ENCODE assay signal across 19 cellular contexts in the genomic region with DNA sequence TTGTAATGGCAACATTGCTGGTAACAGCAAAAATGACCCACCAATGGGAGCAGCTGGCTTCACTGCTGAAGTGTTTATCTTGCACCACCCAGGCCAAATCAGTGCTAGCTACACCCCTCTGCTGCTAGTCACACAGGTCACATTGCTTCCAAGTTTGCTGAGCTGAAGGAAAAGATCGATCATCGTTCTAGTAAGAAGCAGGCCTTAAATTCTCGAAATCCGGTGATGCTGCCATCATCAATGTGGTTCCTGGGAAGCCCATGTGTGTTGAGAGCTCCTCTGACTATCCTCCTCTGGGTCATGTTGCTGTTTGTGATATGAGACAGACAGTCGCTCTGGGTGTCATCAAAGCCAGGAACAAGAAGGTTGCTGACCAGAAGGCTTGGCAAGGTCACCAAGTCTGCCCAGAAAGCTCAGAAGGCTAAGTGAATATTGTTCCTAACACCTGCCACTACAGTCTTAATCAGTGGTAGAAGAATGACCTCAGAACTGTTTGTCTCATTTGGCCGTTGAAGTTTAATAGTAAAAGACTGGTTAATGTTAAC. TPM values are rescaled to one million over a fixed set of nuclear protein-coding genes. Genes with fewer than 3 reads are reported as not detected.
DNase-seq lines count a peak whose midpoint lies in the region; ATAC-seq and TF ChIP-seq lines count a peak whose summit lies in the region.
"Had no signal": no experiment of that assay in that cellular context is flagged by ENCODE, and none has a peak within 500 bp of the region (broad histone marks: within the 10 kb centered on the region; RNA-seq: fewer than 3 reads in every experiment).

No MANE protein-coding gene starts in this region.

- H3K36me3 ChIP-seq in IMR-90 (ENCODE audit: control insufficient read depth, insufficient read depth, low read length) (no peaks in the 10 kb centered on the region), adipocyte (ENCODE audit: control insufficient read depth, insufficient read depth, low read length, severe bottlenecking) (no peaks in the 10 kb centered on the region), lower lobe of right lung (no peaks in the 10 kb centered on the region), psoas muscle (ENCODE audit: insufficient read depth in 1 of 2, low read depth in 1 of 2) (no peaks in the 10 kb centered on the region), mesenchymal stem cell (ENCODE audit: control insufficient read depth in 1 of 2, insufficient read depth in 2 of 2, low read depth in 1 of 2, low read length in 2 of 2) (no peaks in the 10 kb centered on the region)
- H3K36me3 ChIP-seq: BE2C had no signal

- intact Hi-C loops in IMR-90 (cut with micrococcal nuclease) (no loop called here), lower lobe of right lung (cut with DNase I) (no loop called here), psoas muscle (cut with DNase I) (loop anchor here in 1 of 2 donors (5.0 kb wide), 1 partner anchor 277 kb away; no protein-coding TSS in a partner anchor)

- H4K20me1 ChIP-seq in IMR-90 (ENCODE audit: insufficient read depth, low read length) = no peaks in the 10 kb centered on the region; the same call in 1 of the 2 replicates

- H2AK9ac ChIP-seq in IMR-90 (replicated peaks; ENCODE audit: low read depth, low read length, poor library complexity) = no peak overlapping the region

- WGBS in IMR-90 (ENCODE audit: extremely low coverage in 2 of 2, insufficient read length in 1 of 2), 2 experiments = 96% methylated on average over 4 of the region's 6 CpGs; no CpG with 5 or more reads in 1 of the 2 experiments
- WGBS in psoas muscle, 3 donors = 72 to 92% (median 73%) methylated on average over 6 of the region's 6 CpGs
- 97% methylated on average over 6 of the region's 6 CpGs for WGBS in mesenchymal stem cell

- H3K23ac ChIP-seq in IMR-90 (ENCODE audit: low read depth, low read length) (no peak overlapping the region), mesenchymal stem cell (ENCODE audit: low read length in 2 of 2) (no peak overlapping the region)

- H3K4ac ChIP-seq in IMR-90 (ENCODE audit: low read depth, low read length) = no peak overlapping the region
- no peak overlapping the region for H3K4ac ChIP-seq in mesenchymal stem cell (ENCODE audit: low read depth in 1 of 2, low read length in 2 of 2)

- H3K79me1 ChIP-seq in IMR-90 (ENCODE audit: low read depth in 1 of 2, low read length in 2 of 2) (no peaks in the 10 kb centered on the region), mesenchymal stem cell (replicated peaks; ENCODE audit: low read length, poor library complexity, severe bottlenecking) (peaks cover 1% of the 10 kb centered on the region)

- no peak for TF ChIP-seq CTCF in IMR-90 (conservative IDR thresholded peaks at IDR 0.05; ENCODE audit: low read depth, low read length)
- TF ChIP-seq CTCF in lower lobe of right lung (IDR thresholded peaks at IDR 0.05) = no peak
- TF ChIP-seq CTCF in psoas muscle (IDR thresholded peaks at IDR 0.05) = no peak

- no peak overlapping the region for H4K8ac ChIP-seq in IMR-90 (ENCODE audit: low read depth in 2 of 2, low read length in 2 of 2)
- no peak overlapping the region for H4K8ac ChIP-seq in mesenchymal stem cell (ENCODE audit: low read length)

- H3K9me3 ChIP-seq in IMR-90 (ENCODE audit: control insufficient read depth, insufficient read depth, low read length) (no peaks in the 10 kb centered on the region), adipocyte (ENCODE audit: control insufficient read depth, low read length) (no peaks in the 10 kb centered on the region), lower lobe of right lung (no peaks in the 10 kb centered on the region), psoas muscle (peaks cover 1% of the 10 kb centered on the region), mesenchymal stem cell (ENCODE audit: control insufficient read depth, low read length) (no peaks in the 10 kb centered on the region)
- H3K9me3 ChIP-seq: BE2C had no signal

- H2BK120ac ChIP-seq in IMR-90 (ENCODE audit: low read depth, low read length) (no peak overlapping the region), mesenchymal stem cell (ENCODE audit: low read depth, low read length) (no peak overlapping the region)

- DNase-seq in IMR-90 (no peak), adipocyte (ENCODE audit: low read depth) (no peak), lower lobe of right lung (no peak), psoas muscle (no peak), SW480 (ENCODE audit: low spot score) (no peak), mesenchymal stem cell (no peak), GOT3 (lab: John Stamatoyannopoulos, UW) (no peak)
- DNase-seq: BE2C; CD4-positive, alpha-beta memory T cell; DMS79; HCEC 1CT; HFFc6 had no signal

- H3K9ac ChIP-seq in IMR-90 (ENCODE audit: low read depth, low read length) = no peak overlapping the region
- peak overlapping the region; percentile 24 for H3K9ac ChIP-seq in adipocyte (ENCODE audit: low read length)
- no peak overlapping the region for H3K9ac ChIP-seq in mesenchymal stem cell (ENCODE audit: low read length)

- H3K18ac ChIP-seq in IMR-90 (ENCODE audit: low read depth, low read length) (no peak overlapping the region), mesenchymal stem cell (ENCODE audit: low read depth in 1 of 2, low read length in 2 of 2) (no peak overlapping the region)

- H2AFZ ChIP-seq in IMR-90 (replicated peaks; ENCODE audit: low read length, poor library complexity) (no peak overlapping the region), mesenchymal stem cell (ENCODE audit: low read depth, low read length) (no peak overlapping the region)

- CTCF ChIA-PET in IMR-90 (lab: Yijun Ruan, JAX) = interaction anchor here (1.0 to 2.0 kb wide), 2 partner anchors 10 to 369 kb away, joined by 3 to 4 read pairs; no protein-coding TSS in a partner anchor

- H2BK20ac ChIP-seq in IMR-90 (ENCODE audit: low read depth, low read length) = no peak overlapping the region

- H2AK5ac ChIP-seq in IMR-90 (ENCODE audit: low read depth, low read length) (peak overlapping the region; percentile 71; the same call in 1 of the 2 replicates), mesenchymal stem cell (ENCODE audit: low read length, severe bottlenecking) (no peak overlapping the region)

- H3K14ac ChIP-seq in IMR-90 (replicated peaks; ENCODE audit: low read depth, low read length) (no peak overlapping the region), mesenchymal stem cell (ENCODE audit: low read length in 2 of 2) (no peak overlapping the region)

- POLR2A ChIA-PET in IMR-90 (lab: Charles Lee; ENCODE audit: unreplicated experiment) = no interaction called here

- H3K27ac ChIP-seq in IMR-90 (ENCODE audit: insufficient read depth, low read length) (no peak overlapping the region), lower lobe of right lung (no peak overlapping the region), psoas muscle (no peak overlapping the region), mesenchymal stem cell (ENCODE audit: low read length, poor library complexity, severe bottlenecking) (no peak overlapping the region)
- H3K27ac ChIP-seq: C4-2B, HL-60 had no signal

- H2BK5ac ChIP-seq in IMR-90 (ENCODE audit: low read depth, low read length, poor library complexity, severe bottlenecking) = no peak overlapping the region
- H2BK5ac ChIP-seq in mesenchymal stem cell (ENCODE audit: low read depth, low read length, poor library complexity, severe bottlenecking) = no peak overlapping the region

- no peak overlapping the region for H4K5ac ChIP-seq in IMR-90 (ENCODE audit: low read depth, low read length)

- no peak overlapping the region for H4K91ac ChIP-seq in IMR-90 (ENCODE audit: insufficient read depth, low read depth, low read length)
- no peak overlapping the region for H4K91ac ChIP-seq in mesenchymal stem cell (ENCODE audit: low read length)

- TF ChIP-seq POLR2A in IMR-90 (IDR thresholded peaks at IDR 0.05; ENCODE audit: low read depth, low read length) = no peak

- dilution Hi-C loops in IMR-90 (cut with HindIII; ENCODE audit: low sequenced_read_pairs, unreplicated experiment) = no loop called here

- in situ Hi-C loops in IMR-90 (cut with MboI; ENCODE audit: low sequenced_read_pairs) = no loop called here

- H3K27me3 ChIP-seq in IMR-90 (ENCODE audit: control insufficient read depth, insufficient read depth, low read length) = no peaks in the 10 kb centered on the region
- H3K27me3 ChIP-seq in adipocyte (replicated peaks; ENCODE audit: control insufficient read depth, insufficient read depth, low read length) = no peaks in the 10 kb centered on the region
- H3K27me3 ChIP-seq in lower lobe of right lung (ENCODE audit: low read depth) = no peaks in the 10 kb centered on the region
- H3K27me3 ChIP-seq in psoas muscle (ENCODE audit: insufficient read depth in 3 of 3, low read length in 2 of 3) = no peaks in the 10 kb centered on the region
- H3K27me3 ChIP-seq in mesenchymal stem cell (ENCODE audit: control insufficient read depth in 1 of 2, insufficient read depth in 1 of 2, low read length in 2 of 2) = no peaks in the 10 kb centered on the region
- H3K27me3 ChIP-seq: BE2C had no signal

- no TSS peak for BruUV-seq in IMR-90 (replicated peaks; lab: Mats Ljungman, UMichigan)

- H2BK15ac ChIP-seq in IMR-90 (ENCODE audit: low read depth, low read length) (peak overlapping the region; percentile 50; the same call in 1 of the 3 replicates), mesenchymal stem cell (ENCODE audit: low read depth, poor library complexity, severe bottlenecking) (no peak overlapping the region)

- H3K4me3 ChIP-seq in IMR-90 (ENCODE audit: insufficient read depth, low read depth, low read length) (no peak overlapping the region), adipocyte (ENCODE audit: low read length) (no peak overlapping the region), lower lobe of right lung (no peak overlapping the region), psoas muscle (no peak overlapping the region), mesenchymal stem cell (ENCODE audit: insufficient read depth in 1 of 2, low read depth in 1 of 2, low read length in 2 of 2) (no peak overlapping the region)
- H3K4me3 ChIP-seq: GM12878 had no signal

- H3K9me1 ChIP-seq in IMR-90 (ENCODE audit: insufficient read depth, low read length) = peaks cover 11% of the 10 kb centered on the region; the same call in 1 of the 2 replicates

- H3K4me1 ChIP-seq in IMR-90 (ENCODE audit: control insufficient read depth, insufficient read depth, low read length) (peaks cover 9% of the 10 kb centered on the region; the same call in 1 of the 2 replicates), adipocyte (ENCODE audit: control insufficient read depth, insufficient read depth, low read length) (peaks cover 21% of the 10 kb centered on the region), lower lobe of right lung (no peaks in the 10 kb centered on the region), psoas muscle (no peaks in the 10 kb centered on the region), mesenchymal stem cell (ENCODE audit: control insufficient read depth, insufficient read depth, low read depth, low read length) (peaks cover 4% of the 10 kb centered on the region)
- H3K4me1 ChIP-seq: BE2C had no signal

- ATAC-seq in IMR-90 (ENCODE audit: low read depth) = no peak
- ATAC-seq in lower lobe of right lung = peak; percentile 29 to 56
- peak in 3 of 4 donors; percentile 31 to 62 (median 34) for ATAC-seq in psoas muscle
- ATAC-seq in GM18909 (IDR thresholded peaks at IDR 0.05; ENCODE audit: poor library complexity, unreplicated experiment) = no peak
- ATAC-seq: GM12878 had no signal

- H3K56ac ChIP-seq in IMR-90 (ENCODE audit: extremely low read depth, insufficient read depth, low read length) = no peak overlapping the region

- no peak overlapping the region for H2BK12ac ChIP-seq in mesenchymal stem cell (ENCODE audit: low read length in 2 of 2)

- H3K4me2 ChIP-seq in IMR-90 (ENCODE audit: low read depth, low read length) (no peak overlapping the region), mesenchymal stem cell (ENCODE audit: low read length, poor library complexity, severe bottlenecking) (no peak overlapping the region)

- no peak for TF ChIP-seq RAD21 in IMR-90 (IDR thresholded peaks at IDR 0.05; ENCODE audit: low read length)

RNA-seq across cellular contexts. Expression of gene TM4SF4, which starts 21.2 kb away (rescaled TPM):
- total RNA-seq in IMR-90 (2012; rRNA removed) = 1.1 and 1.6 TPM in 2 replicates
- polyA plus RNA-seq in IMR-90 (2012; rRNA removed) = 0.60 and 0.67 TPM in 2 replicates
- 0.08 and 0.75 TPM in 2 replicates for polyA plus RNA-seq in IMR-90 (2012; cell fraction: cytosol; rRNA removed)
- 0.08 TPM in 1 of 2 replicates, not detected in the other for polyA plus RNA-seq in IMR-90 (2012; cell fraction: nucleus; rRNA removed; ENCODE audit: low replicate concordance)
- total RNA-seq in lower lobe of right lung = not detected
- under 1 TPM in 1 of 4 donors, not detected in 3; 0.13 TPM for total RNA-seq in psoas muscle
- under 1 TPM in 2 of 3 donors, not detected in 1; 0.07 to 0.66 TPM for polyA plus RNA-seq in psoas muscle
- 0.03 TPM for polyA plus RNA-seq in mesenchymal stem cell (2013, experiment 1 of 2)
- polyA plus RNA-seq in mesenchymal stem cell (2013, experiment 2 of 2) = 0.03 TPM
- total RNA-seq: A172; CD4-positive, alpha-beta memory T cell; G401; H4 had no signal
- polyA plus RNA-seq: CD4-positive, alpha-beta memory T cell had no signal

Comparison
In these comparisons a context has a peak if more than half of its experiments do, and no peak if none do; other contexts are left out.
1. ATAC-seq: peak in lower lobe of right lung (2 of 2) and psoas muscle (3 of 4); none in IMR-90 (single experiment) and GM18909 (single experiment).